In genomic region chr15:98263787-98264186, GRCh38 we compare ENCODE assay signal across 6 cellular contexts.
"Had no signal": no experiment of that assay in that cellular context is flagged by ENCODE, and none has a peak within 500 bp of the region (broad histone marks: within the 10 kb centered on the region; RNA-seq: fewer than 3 reads in every experiment).

No MANE protein-coding gene starts in this region.

- H3K9ac ChIP-seq: KMS-11 had no signal

- DNase-seq: IMR-90, KBM-7, KG1 had no signal

- H3K4me3 ChIP-seq: K562 had no signal

- H3K27ac ChIP-seq: HL-60, KMS-11 had no signal

- H3K4me2 ChIP-seq: KMS-11 had no signal
